Comparison of ENCODE assay signal across 10 cellular contexts in genomic region chr7:29622335-29623265, GRCh38.
DNase-seq lines count a peak whose midpoint lies in the region; ATAC-seq lines count a peak whose summit lies in the region.
"Had no signal": no experiment of that assay in that cellular context is flagged by ENCODE, and none has a peak within 500 bp of the region (broad histone marks: within the 10 kb centered on the region; RNA-seq: fewer than 3 reads in every experiment).

No MANE protein-coding gene starts in this region.

- DNase-seq in NCI-H748 (lab: John Stamatoyannopoulos, UW; ENCODE audit: unreplicated experiment) (peak; percentile 47), NCI-H748 treated with DMSO at 0.1 percent for 48 hours (lab: John Stamatoyannopoulos, UW) (no peak), RKO (ENCODE audit: low spot score) (peak; percentile 98), fibroblast of peridontal ligament (ENCODE audit: extremely low read depth) (peak; percentile 95), stromal cell of bone marrow (ENCODE audit: low read depth) (peak; percentile 91), NCI-H2196 (lab: John Stamatoyannopoulos, UW; ENCODE audit: unreplicated experiment) (no peak)
- no peak for DNase-seq in stimulated activated CD4-positive, alpha-beta T cell treated with anti-CD3 and anti-CD28 coated beads, Interleukin-1b, Interleukin-23, amount 100 ng/mL, for 48 hours
- DNase-seq: activated T-cell treated with anti-CD3 and anti-CD28 coated beads, Interleukin-2, amount 50 U/mL, for 72 hours; stimulated activated naive CD8-positive, alpha-beta T cell treated with anti-CD3 and anti-CD28 coated beads, Interleukin-15, Interleukin-2, amounts not matched to agents 100 U/mL and 50 U/mL, for 24 hours had no signal

- no peak for ATAC-seq in GM19023 (IDR thresholded peaks at IDR 0.05; ENCODE audit: unreplicated experiment)
- ATAC-seq: activated T-cell treated with anti-CD3 and anti-CD28 coated beads, Interleukin-2, amount 50 U/mL, for 72 hours; stimulated activated naive CD8-positive, alpha-beta T cell treated with anti-CD3 and anti-CD28 coated beads, Interleukin-15, Interleukin-2, amounts not matched to agents 100 U/mL and 50 U/mL, for 24 hours had no signal

Comparison
In these comparisons a context has a peak if more than half of its experiments do, and no peak if none do; other contexts are left out.
1. DNase-seq: peak in NCI-H748 (single experiment), RKO (single experiment), fibroblast of peridontal ligament (single experiment) and stromal cell of bone marrow (single experiment); none in NCI-H748 treated with DMSO at 0.1 percent for 48 hours (single experiment), stimulated activated CD4-positive, alpha-beta T cell treated with anti-CD3 and anti-CD28 coated beads, Interleukin-1b, Interleukin-23, amount 100 ng/mL, for 48 hours (single experiment) and NCI-H2196 (single experiment).